Comparison of ENCODE assay signal across 10 cellular contexts in genomic region chr10:132616170-132616994, GRCh38.
DNase-seq lines count a peak whose midpoint lies in the region; ATAC-seq lines count a peak whose summit lies in the region.
"Had no signal": no experiment of that assay in that cellular context is flagged by ENCODE, and none has a peak within 500 bp of the region (broad histone marks: within the 10 kb centered on the region; RNA-seq: fewer than 3 reads in every experiment).

No MANE protein-coding gene starts in this region.

- peaks cover 0 to 4% of the 10 kb centered on the region in 2 donors for H3K36me3 ChIP-seq in neuronal stem cell (replicated peaks in 1 of 2; ENCODE audit: control insufficient read depth in 2 of 2, insufficient read depth in 2 of 2, low read length in 2 of 2)

- H2AFZ ChIP-seq in neuronal stem cell (ENCODE audit: low read length) = no peak overlapping the region

- H3K14ac ChIP-seq in neuronal stem cell (ENCODE audit: low read length) = peak overlapping the region; percentile 85

- H3K4me1 Mint-ChIP-seq in activated CD4-positive, alpha-beta T cell treated with anti-CD3 and anti-CD28 coated beads for 36 hours = peaks cover 28% of the 10 kb centered on the region
- peaks cover 59% of the 10 kb centered on the region for H3K4me1 Mint-ChIP-seq in stimulated activated naive CD8-positive, alpha-beta T cell treated with anti-CD3 and anti-CD28 coated beads, Interleukin-15, amount 100 ng/mL, for 72 hours

- intact Hi-C loops in activated CD4-positive, alpha-beta T cell treated with anti-CD3 and anti-CD28 coated beads for 36 hours (cut with DNase I, micrococcal nuclease) = loop anchor here (1.0 to 5.0 kb wide), 3 partner anchors 28 to 41 kb away; no protein-coding TSS in a partner anchor

- H3K27me3 Mint-ChIP-seq in activated CD4-positive, alpha-beta T cell treated with anti-CD3 and anti-CD28 coated beads for 36 hours = peaks cover 3% of the 10 kb centered on the region
- no peaks in the 10 kb centered on the region for H3K27me3 Mint-ChIP-seq in stimulated activated naive CD8-positive, alpha-beta T cell treated with anti-CD3 and anti-CD28 coated beads, Interleukin-15, amount 100 ng/mL, for 72 hours

- peak overlapping the region; percentile 58 for H3K27ac Mint-ChIP-seq in activated CD4-positive, alpha-beta T cell treated with anti-CD3 and anti-CD28 coated beads for 36 hours
- H3K27ac Mint-ChIP-seq in stimulated activated naive CD8-positive, alpha-beta T cell treated with anti-CD3 and anti-CD28 coated beads, Interleukin-15, amount 100 ng/mL, for 72 hours = peak overlapping the region; percentile 20 to 93
- H3K27ac Mint-ChIP-seq: H9, mesothelial cell of epicardium had no signal

- peaks cover 0 to 9% of the 10 kb centered on the region in 2 donors for H3K4me1 ChIP-seq in neuronal stem cell (ENCODE audit: control insufficient read depth in 2 of 2, insufficient read depth in 1 of 2, low read depth in 1 of 2, low read length in 2 of 2)

- H3K9me3 ChIP-seq in neuronal stem cell (replicated peaks in 1 of 2; ENCODE audit: control insufficient read depth in 2 of 2, insufficient read depth in 1 of 2, low read depth in 1 of 2, low read length in 2 of 2) = peaks cover 6 to 9% of the 10 kb centered on the region in 2 donors

- peak; percentile 80 for DNase-seq in activated CD4-positive, alpha-beta T cell treated with anti-CD3 and anti-CD28 coated beads for 36 hours
- peak; percentile 46 for DNase-seq in activated gamma-delta T cell treated with Interleukin-2 at 50 U/mL for 16 hours
- no peak for DNase-seq in neuronal stem cell (ENCODE audit: low spot score)
- peak; percentile 83 to 89 for DNase-seq in stimulated activated naive CD8-positive, alpha-beta T cell treated with anti-CD3 and anti-CD28 coated beads, Interleukin-15, amount 100 ng/mL, for 72 hours
- no peak for DNase-seq in kidney glomerular epithelial cell (lab: John Stamatoyannopoulos, UW)
- DNase-seq in DMS153 treated with DMSO at 0.1 percent for 48 hours (lab: John Stamatoyannopoulos, UW; ENCODE audit: unreplicated experiment) = no peak
- DNase-seq: H9, stomach had no signal

- peaks cover 14% of the 10 kb centered on the region for H3K9me3 Mint-ChIP-seq in activated CD4-positive, alpha-beta T cell treated with anti-CD3 and anti-CD28 coated beads for 36 hours (ENCODE audit: low read depth)
- H3K9me3 Mint-ChIP-seq in stimulated activated naive CD8-positive, alpha-beta T cell treated with anti-CD3 and anti-CD28 coated beads, Interleukin-15, amount 100 ng/mL, for 72 hours = peaks cover 22 to 40% of the 10 kb centered on the region in 2 donors

- peaks cover 4% of the 10 kb centered on the region for H3K79me1 ChIP-seq in neuronal stem cell (ENCODE audit: low read depth, low read length)

- H4K91ac ChIP-seq in neuronal stem cell (ENCODE audit: low read depth, low read length, poor library complexity) = no peak overlapping the region

- POLR2A ChIA-PET in activated CD4-positive, alpha-beta T cell treated with anti-CD3 and anti-CD28 coated beads for 36 hours (lab: Charles Lee) = no interaction called here

- CTCF ChIA-PET in activated CD4-positive, alpha-beta T cell treated with anti-CD3 and anti-CD28 coated beads for 36 hours (lab: Charles Lee) = interaction anchor here (0.9 kb wide), 1 partner anchor 38 kb away, joined by 3 read pairs; no protein-coding TSS in a partner anchor

- peaks cover 32% of the 10 kb centered on the region for H3K36me3 Mint-ChIP-seq in activated CD4-positive, alpha-beta T cell treated with anti-CD3 and anti-CD28 coated beads for 36 hours (ENCODE audit: low read depth)

- H2BK15ac ChIP-seq in neuronal stem cell (ENCODE audit: low read length) = no peak overlapping the region

- peak overlapping the region; percentile 24 for H2BK12ac ChIP-seq in neuronal stem cell (ENCODE audit: low read length)

- peak overlapping the region; percentile 44 for H3K4me3 Mint-ChIP-seq in activated CD4-positive, alpha-beta T cell treated with anti-CD3 and anti-CD28 coated beads for 36 hours
- peak overlapping the region in 1 of 2 donors; percentile 34 for H3K4me3 Mint-ChIP-seq in stimulated activated naive CD8-positive, alpha-beta T cell treated with anti-CD3 and anti-CD28 coated beads, Interleukin-15, amount 100 ng/mL, for 72 hours
- H3K4me3 Mint-ChIP-seq: H9, mesothelial cell of epicardium had no signal

- no CpG with 5 or more reads among the region's 30 CpGs for WGBS in neuronal stem cell (ENCODE audit: extremely low coverage in 2 of 2, insufficient read length in 2 of 2, insufficient replicate concordance in 1 of 2), 2 donors

- no peaks in the 10 kb centered on the region for H3K27me3 ChIP-seq in neuronal stem cell (ENCODE audit: control insufficient read depth in 3 of 3, insufficient read depth in 3 of 3, low read depth in 1 of 3, low read length in 3 of 3)
- H3K27me3 ChIP-seq: stomach had no signal

- H2AK5ac ChIP-seq in neuronal stem cell (ENCODE audit: low read depth, low read length) = no peak overlapping the region

- no peak overlapping the region for H3K27ac ChIP-seq in neuronal stem cell (replicated peaks; ENCODE audit: low read length)
- H3K27ac ChIP-seq: stomach had no signal

- H3K4me3 ChIP-seq in neuronal stem cell (ENCODE audit: low read length in 2 of 2) = peak overlapping the region in 1 of 2 donors; percentile 49
- H3K4me3 ChIP-seq: stomach had no signal

- peak; percentile 80 for ATAC-seq in activated CD4-positive, alpha-beta T cell treated with anti-CD3 and anti-CD28 coated beads for 36 hours
- ATAC-seq in stimulated activated naive CD8-positive, alpha-beta T cell treated with anti-CD3 and anti-CD28 coated beads, Interleukin-15, amount 100 ng/mL, for 72 hours = peak; percentile 95
- ATAC-seq in GM18858 (IDR thresholded peaks at IDR 0.05; ENCODE audit: unreplicated experiment) = no peak

- no peak overlapping the region for H3K4me2 ChIP-seq in neuronal stem cell (ENCODE audit: insufficient read depth, low read length, poor library complexity, severe bottlenecking)

- no peak overlapping the region for H3K4ac ChIP-seq in neuronal stem cell (ENCODE audit: low read length)

- H3K18ac ChIP-seq in neuronal stem cell (ENCODE audit: low read length) = peak overlapping the region; percentile 23

- H3K23ac ChIP-seq in neuronal stem cell (ENCODE audit: low read depth, low read length, poor library complexity) = no peak overlapping the region

- no peak overlapping the region for H4K8ac ChIP-seq in neuronal stem cell (ENCODE audit: low read depth, low read length)

- H3K9ac ChIP-seq in neuronal stem cell (ENCODE audit: low read depth, low read length, poor library complexity) = peak overlapping the region; percentile 66

- H2BK5ac ChIP-seq in neuronal stem cell (ENCODE audit: low read length) = no peak overlapping the region

- H2BK120ac ChIP-seq in neuronal stem cell (ENCODE audit: low read depth, low read length) = no peak overlapping the region

Comparison
In these comparisons a context has a peak if more than half of its experiments do, and no peak if none do; other contexts are left out.
1. DNase-seq: peak in activated CD4-positive, alpha-beta T cell treated with anti-CD3 and anti-CD28 coated beads for 36 hours (single experiment), activated gamma-delta T cell treated with Interleukin-2 at 50 U/mL for 16 hours (single experiment) and stimulated activated naive CD8-positive, alpha-beta T cell treated with anti-CD3 and anti-CD28 coated beads, Interleukin-15, amount 100 ng/mL, for 72 hours (2 of 2); none in neuronal stem cell (single experiment), kidney glomerular epithelial cell (single experiment) and DMS153 treated with DMSO at 0.1 percent for 48 hours (single experiment).